12 cellular contexts compared by ENCODE assay signal in genomic region chr20:38369387-38369786, GRCh38. TPM values are rescaled to one million over a fixed set of nuclear protein-coding genes. Genes with fewer than 3 reads are reported as not detected.
DNase-seq lines count a peak whose midpoint lies in the region; ATAC-seq, FAIRE-seq and TF ChIP-seq lines count a peak whose summit lies in the region.
"Had no signal": no experiment of that assay in that cellular context is flagged by ENCODE, and none has a peak within 500 bp of the region (broad histone marks: within the 10 kb centered on the region; RNA-seq: fewer than 3 reads in every experiment).

No MANE protein-coding gene starts in this region.

- no peaks in the 10 kb centered on the region for H4K20me1 ChIP-seq in PC-9 (ENCODE audit: insufficient read depth)

- H3K79me2 ChIP-seq in PC-9 (ENCODE audit: low read depth), result no peaks in the 10 kb centered on the region

- TF ChIP-seq CTCF in PC-9 (conservative IDR thresholded peaks at IDR 0.05) (no peak), endothelial cell (IDR thresholded peaks at IDR 0.05; ENCODE audit: unreplicated experiment) (no peak), testis (IDR thresholded peaks at IDR 0.05) (no peak)

- H2AFZ ChIP-seq in PC-9, result 0 out of 2 replicates have a peak overlapping the region, but pooled peaks have one; percentile 12

- intact Hi-C loops in PC-9 (cut with micrococcal nuclease; ENCODE audit: unreplicated experiment) (no loop called here), testis (cut with DNase I; ENCODE audit: low total_unique reads) (no loop called here)

- no peak overlapping the region for H3K27ac ChIP-seq in PC-9
- no peak overlapping the region for H3K27ac ChIP-seq in testis

- no peaks in the 10 kb centered on the region for H3K4me1 Mint-ChIP-seq in endothelial cell (ENCODE audit: unreplicated experiment)

- peak overlapping the region; percentile 33; the same call in 1 of the 2 replicates for H3K4me2 ChIP-seq in PC-9

- no peak overlapping the region for H3K4me3 Mint-ChIP-seq in endothelial cell (ENCODE audit: unreplicated experiment)

- no peak for FAIRE-seq in urothelium cell line (lab: Jason Lieb, UNC)

- peak overlapping the region; percentile 54 for H3K27ac Mint-ChIP-seq in endothelial cell (ENCODE audit: unreplicated experiment)

- H3K9me3 ChIP-seq in PC-9 (ENCODE audit: insufficient read depth, low read depth) (no peaks in the 10 kb centered on the region), testis (no peaks in the 10 kb centered on the region)

- H3K27me3 ChIP-seq in PC-9 (ENCODE audit: insufficient read depth, low read depth), result peaks cover 44% of the 10 kb centered on the region
- H3K27me3 ChIP-seq in testis, result no peaks in the 10 kb centered on the region

- H3K4me3 ChIP-seq in PC-9 (no peak overlapping the region), testis (no peak overlapping the region)

- CTCF ChIA-PET in PC-9 (lab: Charles Lee), result no interaction called here

- H3K36me3 ChIP-seq in PC-9 (ENCODE audit: low read depth), result no peaks in the 10 kb centered on the region
- H3K36me3 ChIP-seq in testis (ENCODE audit: low read depth, missing control alignments), result no peaks in the 10 kb centered on the region

- H3F3A ChIP-seq in PC-9 (ENCODE audit: insufficient read depth, low read depth), result no peaks in the 10 kb centered on the region

- no peak for TF ChIP-seq POLR2A in testis (IDR thresholded peaks at IDR 0.05)

- BruUV-seq in PC-9 (replicated peaks; lab: Mats Ljungman, UMichigan), result no TSS peak

- POLR2A ChIA-PET in PC-9 (lab: Charles Lee; ENCODE audit: unreplicated experiment), result no interaction called here

- peak; percentile 8 for DNase-seq in NCI-H510A treated with DMSO at 0.1 percent for 48 hours (lab: John Stamatoyannopoulos, UW)
- DNase-seq in NCI-H510A (lab: John Stamatoyannopoulos, UW), result no peak
- DNase-seq in PC-9, result no peak
- DNase-seq in endothelial cell (ENCODE audit: low spot score), result no peak
- DNase-seq in testis, result peak; percentile 28
- no peak for DNase-seq in urothelium cell line (ENCODE audit: low spot score)
- DNase-seq: ACHN; activated naive CD4-positive, alpha-beta T cell treated with Interleukin-2 at 50 U/mL for 16 hours had no signal

- ATAC-seq in GM21619 (IDR thresholded peaks at IDR 0.05; ENCODE audit: unreplicated experiment) (no peak), GM18511 (IDR thresholded peaks at IDR 0.05; ENCODE audit: unreplicated experiment) (no peak)

- H3K4me1 ChIP-seq in PC-9 (replicated peaks; ENCODE audit: insufficient read depth) (no peaks in the 10 kb centered on the region), testis (peaks cover 12% of the 10 kb centered on the region)

- H3K9me2 ChIP-seq in PC-9 (ENCODE audit: insufficient read depth), result no peaks in the 10 kb centered on the region

- H3K9me3 Mint-ChIP-seq in endothelial cell (ENCODE audit: unreplicated experiment), result no peaks in the 10 kb centered on the region

- H3K27me3 Mint-ChIP-seq in endothelial cell (ENCODE audit: unreplicated experiment), result peaks cover 3% of the 10 kb centered on the region

- no peaks in the 10 kb centered on the region for H3K36me3 Mint-ChIP-seq in endothelial cell (ENCODE audit: low read depth, unreplicated experiment)

- WGBS in testis, 2 donors, result 74% methylated on average over 2 of the region's 2 CpGs

RNA-seq across cellular contexts. Expression of gene LBP, which starts 23.1 kb away (rescaled TPM):
- total RNA-seq in PC-9 (2021), result not detected in 2 replicates
- total RNA-seq in endothelial cell (ENCODE audit: unreplicated experiment), result 1.2 TPM
- 1 to 10 TPM in 1 of 2 donors, under 1 TPM in 1; 0.87 to 1.2 TPM for total RNA-seq in testis
- 1.3 TPM for polyA plus RNA-seq in testis (ENCODE audit: insufficient read depth, low read depth, low replicate concordance)
- total RNA-seq: LHCN-M2; T-helper 2 cell treated with Interferon-gamma antibody and Interleukin-4, amounts not matched to agents 100 ng/mL and 5 ng/mL, for 36 hours had no signal

Comparison
In these comparisons a context has a peak if more than half of its experiments do, and no peak if none do; other contexts are left out.
1. DNase-seq: peak in NCI-H510A treated with DMSO at 0.1 percent for 48 hours (single experiment) and testis (single experiment); none in NCI-H510A (single experiment), PC-9 (0 of 2), endothelial cell (single experiment) and urothelium cell line (single experiment).